Comparison of ENCODE assay signal across 11 cellular contexts in the genomic region with DNA sequence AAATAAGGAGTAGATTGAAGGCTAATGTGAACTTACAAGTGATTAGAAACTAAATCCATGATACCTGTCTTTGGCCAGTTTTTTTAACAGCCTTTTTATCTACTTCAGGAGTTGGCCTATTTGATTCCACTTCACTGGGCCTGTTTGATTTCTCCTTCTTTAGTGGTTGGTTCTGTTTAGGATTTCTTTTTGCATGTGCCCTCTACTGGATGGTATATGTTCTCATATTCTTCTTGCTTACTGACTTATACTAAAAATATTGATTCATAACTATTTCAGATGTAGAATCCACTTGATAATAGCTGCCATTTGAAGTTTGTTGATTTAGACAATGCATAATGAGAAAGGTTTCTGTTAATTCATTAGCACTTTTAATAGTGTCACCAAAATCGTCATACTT. TPM values are rescaled to one million over a fixed set of nuclear protein-coding genes. Genes with fewer than 3 reads are reported as not detected.
DNase-seq lines count a peak whose midpoint lies in the region; ATAC-seq, FAIRE-seq and TF ChIP-seq lines count a peak whose summit lies in the region.
"Had no signal": no experiment of that assay in that cellular context is flagged by ENCODE, and none has a peak within 500 bp of the region (broad histone marks: within the 10 kb centered on the region; RNA-seq: fewer than 3 reads in every experiment).

No MANE protein-coding gene starts in this region.

- POLR2A ChIA-PET in A549 (lab: Yijun Ruan, JAX) (no interaction called here), HCT116 (lab: Charles Lee) (no interaction called here)

- H3K36me3 Mint-ChIP-seq in type B pancreatic cell: peaks cover 30% of the 10 kb centered on the region

- ATAC-seq in A549 (peak in 1 of 2 experiments; percentile 60; a peak in 2 of 6 replicates), HCT116 (peak; percentile 55; the same call in 1 of the 2 replicates)

- no peak overlapping the region for H2AFZ ChIP-seq in HCT116 (ENCODE audit: low read depth, low read length, poor library complexity, severe bottlenecking)

- H3K4me1 Mint-ChIP-seq in type B pancreatic cell (ENCODE audit: unreplicated experiment): no peaks in the 10 kb centered on the region

- H3K27me3 Mint-ChIP-seq in type B pancreatic cell: no peaks in the 10 kb centered on the region

- H3K9me3 ChIP-seq in A549 (no peaks in the 10 kb centered on the region), HCT116 (ENCODE audit: control insufficient read depth in 1 of 2, insufficient read depth in 1 of 2, low read depth in 1 of 2, low read length in 2 of 2) (no peaks in the 10 kb centered on the region)

- CTCF ChIA-PET in A549 (lab: Yijun Ruan, JAX): interaction anchor here (1.1 to 1.5 kb wide), 5 partner anchors 16 to 149 kb away, joined by 3 to 5 read pairs (median 4); no protein-coding TSS in a partner anchor
- CTCF ChIA-PET in HCT116 (lab: Charles Lee): no interaction called here

- no peak overlapping the region for H3K9ac ChIP-seq in HCT116 (ENCODE audit: low read length)

- H3K4me1 ChIP-seq in A549 (peaks cover 6% of the 10 kb centered on the region; the same call in 2 of the 3 replicates), HCT116 (ENCODE audit: control insufficient read depth in 1 of 2, insufficient read depth in 2 of 2, low read length in 2 of 2) (no peaks in the 10 kb centered on the region)

- no peak for TF ChIP-seq POLR2A in A549 (IDR thresholded peaks at IDR 0.05; ENCODE audit: low read length)
- TF ChIP-seq POLR2A in HCT116 (IDR thresholded peaks at IDR 0.05; ENCODE audit: borderline replicate concordance, extremely low read depth, insufficient read depth, insufficient read length): no peak

- intact Hi-C loops in HCT116 (cut with micrococcal nuclease): no loop called here

- no peak overlapping the region for H3K27ac Mint-ChIP-seq in type B pancreatic cell

- no peaks in the 10 kb centered on the region for H3K27me3 ChIP-seq in HCT116 (ENCODE audit: insufficient read depth, low read length)

- 0 out of 4 replicates have a peak, but pooled peaks cover 0 to 2% of the 10 kb centered on the region in 2 experiments for H3K36me3 ChIP-seq in HCT116 (ENCODE audit: control insufficient read depth in 1 of 2, insufficient read depth in 2 of 2, low read length in 2 of 2)

- no peak for TF ChIP-seq EP300 in A549 (IDR thresholded peaks at IDR 0.05)

- FAIRE-seq in A549 (lab: Jason Lieb, UNC): no peak

- TF ChIP-seq CTCF in A549 (IDR thresholded peaks at IDR 0.05) (peak; percentile 28; the same call in 1 of the 3 replicates), HCT116 (IDR thresholded peaks at IDR 0.05 in 2 of 3, conservative IDR thresholded peaks at IDR 0.05 in 1 of 3; ENCODE audit: borderline replicate concordance in 1 of 3, insufficient read depth in 1 of 3, low read depth in 2 of 3, low read length in 2 of 3) (peak in 2 of 3 experiments; percentile 10 to 27; a peak in 2 of 6 replicates), type B pancreatic cell (conservative IDR thresholded peaks at IDR 0.05) (no peak)

- BruUV-seq in HCT116 (replicated peaks; lab: Mats Ljungman, UMichigan): no TSS peak

- in situ Hi-C loops in SK-MEL-5 (cut with HindIII; ENCODE audit: low pct_unique_long_range_greater_than_20kb, low sequenced_read_pairs): no loop called here

- WGBS in A549 (ENCODE audit: missing lambda C conversion rate): 70% methylated on average over 1 of the region's 1 CpG

- H4K20me1 ChIP-seq in HCT116 (ENCODE audit: insufficient read depth): no peaks in the 10 kb centered on the region

- no peaks in the 10 kb centered on the region for H3K9me3 Mint-ChIP-seq in type B pancreatic cell

- H3K9me2 ChIP-seq in HCT116 (ENCODE audit: insufficient read depth): no peaks in the 10 kb centered on the region

- H3K27ac ChIP-seq in A549 (no peak overlapping the region), HCT116 (ENCODE audit: low read depth, low read length) (no peak overlapping the region), caudate nucleus (ENCODE audit: low read depth, low read length) (no peak overlapping the region)

- RAD21 ChIA-PET in HCT116 (lab: Charles Lee; ENCODE audit: low non-redundant PET in 1 of 2, low total read pairs in 2 of 2, uncharacterized antibody in 2 of 2, unreplicated experiment in 2 of 2): no interaction called here

- peak in 1 of 2 experiments; percentile 10; a peak in 1 of 5 replicates for TF ChIP-seq RAD21 in A549 (conservative IDR thresholded peaks at IDR 0.05 in 1 of 2, IDR thresholded peaks at IDR 0.05 in 1 of 2)
- TF ChIP-seq RAD21 in HCT116 (IDR thresholded peaks at IDR 0.05; ENCODE audit: low read depth): peak; percentile 18; the same call in 1 of the 2 replicates

- H3K79me2 ChIP-seq in HCT116 (ENCODE audit: insufficient read depth, low read length): no peaks in the 10 kb centered on the region

- H3K4me3 ChIP-seq in A549: no peak overlapping the region
- H3K4me3 ChIP-seq in HCT116 (replicated peaks in 1 of 2; ENCODE audit: low read depth in 1 of 2, low read length in 2 of 2): no peak overlapping the region

- H3K4me2 ChIP-seq in A549 (no peak overlapping the region), HCT116 (ENCODE audit: low read length) (no peak overlapping the region)

- DNase-seq in A549 (ENCODE audit: low read depth in 1 of 2, low spot score in 1 of 2) (peak in 1 of 2 experiments; percentile 13), HCT116 (ENCODE audit: low read depth, low spot score) (no peak), SK-MEL-5 (ENCODE audit: low read depth, low spot score) (peak; percentile 37), fibroblast of peridontal ligament (ENCODE audit: extremely low read depth) (peak; percentile 47), caudate nucleus (lab: John Stamatoyannopoulos, UW) (no peak), mesenteric fat pad (ENCODE audit: low spot score) (no peak), NCI-H524 (lab: John Stamatoyannopoulos, UW) (no peak), type B pancreatic cell (ENCODE audit: extremely low spot score, unreplicated experiment) (no peak)
- DNase-seq: activated CD4-positive, alpha-beta T cell treated with anti-CD3 and anti-CD28 coated beads for 48 hours; C1 segment of cervical spinal cord; NCI-H526 treated with DMSO at 0.1 percent for 48 hours had no signal

- no peak overlapping the region for H3K4me3 Mint-ChIP-seq in type B pancreatic cell

TF ChIP-seq in A549, 52 proteins besides CTCF, POLR2A, EP300 and RAD21:
- no peak for TF ChIP-seq HES2 (IDR thresholded peaks at IDR 0.05)
- TF ChIP-seq FOSL2 (IDR thresholded peaks at IDR 0.05): no peak
- TF ChIP-seq FOSL2 (CRISPR knock-in tag; IDR thresholded peaks at IDR 0.05): no peak
- TF ChIP-seq RFX5 (IDR thresholded peaks at IDR 0.05): no peak
- TF ChIP-seq SMC3 (IDR thresholded peaks at IDR 0.05): 0 out of 3 replicates have a peak, but pooled peaks have one; percentile 24
- no peak for TF ChIP-seq HOXA7 (CRISPR knock-in tag; IDR thresholded peaks at IDR 0.05)
- no peak for TF ChIP-seq ATOH8 (CRISPR knock-in tag; IDR thresholded peaks at IDR 0.05; ENCODE audit: low read depth)
- TF ChIP-seq CBX8 (IDR thresholded peaks at IDR 0.05): no peak

TF ChIP-seq in HCT116, 20 proteins besides CTCF, POLR2A, EP300 and RAD21:
- TF ChIP-seq ZNF274 (IDR thresholded peaks at IDR 0.05; ENCODE audit: low read depth, low read length): no peak
- TF ChIP-seq CBX3 (IDR thresholded peaks at IDR 0.05; ENCODE audit: low read depth): no peak
TF ChIP-seq in HCT116: peak in this region for 0.

RNA-seq across cellular contexts. Expression of gene USP47, which starts 53.9 kb away (rescaled TPM):
- polyA plus RNA-seq in A549 (2011; rRNA removed) (31.3 and 32.8 TPM in 2 replicates), A549 (2017; fragmentation: RNase III; extraction: RNeasy Plus Mini Kit Qiagen cat#74134 plus additional on column Dnase treatment) (31.0 to 31.8 TPM (median 31.4 TPM) in 3 replicates)
- 6.2 and 6.6 TPM in 2 replicates for polyA plus RNA-seq in A549 (2012; cell fraction: cytosol; rRNA removed)
- 4.2 and 7.8 TPM in 2 replicates for polyA plus RNA-seq in A549 (2012; cell fraction: nucleus; rRNA removed)
- polyA minus RNA-seq in A549 (2011; rRNA and poly(A)+ RNA removed): 20.9 and 23.6 TPM in 2 replicates
- total RNA-seq in HCT116 (2021; ENCODE audit: unreplicated experiment) (18.9 TPM), mesenteric fat pad (53.3 TPM), type B pancreatic cell (ENCODE audit: low replicate concordance) (46.3 and 54.4 TPM in 2 replicates)
- polyA plus RNA-seq in HCT116 (2012): 7.6 and 8.9 TPM in 2 replicates
- total RNA-seq in SK-MEL-5 (2014; rRNA removed; shearing (Covaris generic)): 32.6 and 33.7 TPM in 2 replicates
- polyA plus RNA-seq in SK-MEL-5 (2015; cell fraction: cytosol; rRNA removed): 12.0 and 18.2 TPM in 2 replicates
- polyA plus RNA-seq in SK-MEL-5 (2015; cell fraction: nucleus; rRNA removed): 54.3 and 57.9 TPM in 2 replicates

Comparison
In these comparisons a context has a peak if more than half of its experiments do, and no peak if none do; other contexts are left out.
1. DNase-seq: peak in SK-MEL-5 (single experiment) and fibroblast of peridontal ligament (single experiment); none in HCT116 (single experiment), caudate nucleus (0 of 61), mesenteric fat pad (single experiment), NCI-H524 (0 of 2) and type B pancreatic cell (single experiment).
2. Of the 6 proteins assayed by ChIP-seq in both A549 and HCT116: peak only in A549: none; only in HCT116: none; in both: CTCF; in neither: 4; mixed calls (peak in some experiments, not most) for 1.